30 cellular contexts compared by ENCODE assay signal in genomic region chr17:17167356-17167755, GRCh38. TPM values are rescaled to one million over a fixed set of nuclear protein-coding genes. Genes with fewer than 3 reads are reported as not detected.
DNase-seq lines count a peak whose midpoint lies in the region; ATAC-seq, FAIRE-seq and TF ChIP-seq lines count a peak whose summit lies in the region.
"Had no signal": no experiment of that assay in that cellular context is flagged by ENCODE, and none has a peak within 500 bp of the region (broad histone marks: within the 10 kb centered on the region; RNA-seq: fewer than 3 reads in every experiment).

No MANE protein-coding gene starts in this region.

- no peak overlapping the region for H2AK5ac ChIP-seq in IMR-90 (ENCODE audit: low read depth, low read length)

- no peak overlapping the region for H3K4me2 ChIP-seq in IMR-90 (ENCODE audit: low read depth, low read length)
- H3K4me2 ChIP-seq: hepatocyte had no signal

- peak overlapping the region; percentile 43 for H2AK9ac ChIP-seq in IMR-90 (replicated peaks; ENCODE audit: low read depth, low read length, poor library complexity)

- no peaks in the 10 kb centered on the region for H3K27me3 ChIP-seq in IMR-90 (ENCODE audit: control insufficient read depth, insufficient read depth, low read length)
- H3K27me3 ChIP-seq: dorsolateral prefrontal cortex, gastroesophageal sphincter, hepatocyte, suprapubic skin had no signal

- no peak overlapping the region for H3K4me3 ChIP-seq in IMR-90 (ENCODE audit: insufficient read depth, low read depth, low read length)
- H3K4me3 ChIP-seq: dorsolateral prefrontal cortex, gastroesophageal sphincter, HAP-1, hepatocyte, SK-N-MC, suprapubic skin had no signal

- ATAC-seq in IMR-90 (ENCODE audit: low read depth): no peak
- ATAC-seq: activated CD8-positive, alpha-beta memory T cell treated with anti-CD3 and anti-CD28 coated beads, Interleukin-2, amount 10 ng/mL, durations not matched to agents 7 days and 5 days; activated T-cell treated with anti-CD3 and anti-CD28 coated beads, Interleukin-2, amount 50 U/mL, for 72 hours; gastroesophageal sphincter; natural killer cell; stimulated activated memory B cell treated with anti-CD40 and anti-IgM and Interleukin-4, amounts not matched to agents 10 μg/mL and 1 μg/mL and 100 μg/mL, for 72 hours had no signal

- H3K4me1 Mint-ChIP-seq in activated naive CD4-positive, alpha-beta T cell treated with anti-CD3 and anti-CD28 coated beads, Interleukin-2, amount 10 ng/mL, durations not matched to agents 7 days and 5 days: peaks cover 38% of the 10 kb centered on the region
- peaks cover 26% of the 10 kb centered on the region for H3K4me1 Mint-ChIP-seq in activated naive CD4-positive, alpha-beta T cell treated with anti-CD3 and anti-CD28 coated beads for 36 hours (ENCODE audit: low read depth)
- H3K4me1 Mint-ChIP-seq in endothelial cell (ENCODE audit: unreplicated experiment): peaks cover 13% of the 10 kb centered on the region
- H3K4me1 Mint-ChIP-seq: brain had no signal

- intact Hi-C loops in activated naive CD4-positive, alpha-beta T cell treated with anti-CD3 and anti-CD28 coated beads for 36 hours (cut with micrococcal nuclease): no loop called here
- intact Hi-C loops in IMR-90 (cut with micrococcal nuclease): no loop called here

- in situ Hi-C loops in IMR-90 (cut with MboI; ENCODE audit: low sequenced_read_pairs): no loop called here

- no peaks in the 10 kb centered on the region for H3K4me1 ChIP-seq in IMR-90 (ENCODE audit: control insufficient read depth, insufficient read depth, low read length)

- H3K36me3 ChIP-seq in IMR-90 (ENCODE audit: control insufficient read depth, insufficient read depth, low read length): peaks cover 71% of the 10 kb centered on the region

- H4K20me1 ChIP-seq in IMR-90 (ENCODE audit: insufficient read depth, low read length): peaks cover 12% of the 10 kb centered on the region

- no peak overlapping the region for H2BK5ac ChIP-seq in IMR-90 (ENCODE audit: low read depth, low read length, poor library complexity, severe bottlenecking)

- H3K9me3 ChIP-seq in IMR-90 (ENCODE audit: control insufficient read depth, insufficient read depth, low read length): no peaks in the 10 kb centered on the region
- H3K9me3 ChIP-seq: gastroesophageal sphincter, HAP-1, suprapubic skin had no signal

- peaks cover 10 to 55% of the 10 kb centered on the region in 2 experiments for H3K79me1 ChIP-seq in IMR-90 (ENCODE audit: low read depth in 1 of 2, low read length in 2 of 2)

- no peaks in the 10 kb centered on the region for H3K27me3 Mint-ChIP-seq in activated naive CD4-positive, alpha-beta T cell treated with anti-CD3 and anti-CD28 coated beads, Interleukin-2, amount 10 ng/mL, durations not matched to agents 7 days and 5 days
- no peaks in the 10 kb centered on the region for H3K27me3 Mint-ChIP-seq in activated naive CD4-positive, alpha-beta T cell treated with anti-CD3 and anti-CD28 coated beads for 36 hours (ENCODE audit: low read depth)
- H3K27me3 Mint-ChIP-seq in endothelial cell (ENCODE audit: unreplicated experiment): peaks cover 20% of the 10 kb centered on the region
- H3K27me3 Mint-ChIP-seq: activated CD8-positive, alpha-beta memory T cell treated with anti-CD3 and anti-CD28 coated beads, Interleukin-2, amount 10 ng/mL, durations not matched to agents 7 days and 5 days; brain; stimulated activated memory B cell treated with anti-CD40 and anti-IgM and Interleukin-4, amounts not matched to agents 10 μg/mL and 1 μg/mL and 100 μg/mL, for 72 hours had no signal

- H2BK15ac ChIP-seq in IMR-90 (ENCODE audit: low read depth, low read length): no peak overlapping the region

- H2AFZ ChIP-seq in IMR-90 (replicated peaks; ENCODE audit: low read length, poor library complexity): no peak overlapping the region
- H2AFZ ChIP-seq: hepatocyte had no signal

- no peak for TF ChIP-seq CTCF in IMR-90 (conservative IDR thresholded peaks at IDR 0.05; ENCODE audit: low read depth, low read length)
- no peak for TF ChIP-seq CTCF in endothelial cell (IDR thresholded peaks at IDR 0.05; ENCODE audit: unreplicated experiment)

- no peak overlapping the region for H3K18ac ChIP-seq in IMR-90 (ENCODE audit: low read depth, low read length)

- H3K14ac ChIP-seq in IMR-90 (replicated peaks; ENCODE audit: low read depth, low read length): no peak overlapping the region

- H3K23ac ChIP-seq in IMR-90 (ENCODE audit: low read depth, low read length): no peak overlapping the region

- H3K9me1 ChIP-seq in IMR-90 (ENCODE audit: insufficient read depth, low read length): peaks cover 4% of the 10 kb centered on the region; the same call in 1 of the 2 replicates

- no peak overlapping the region for H3K4ac ChIP-seq in IMR-90 (ENCODE audit: low read depth, low read length)

- no peak overlapping the region for H3K4me3 Mint-ChIP-seq in activated naive CD4-positive, alpha-beta T cell treated with anti-CD3 and anti-CD28 coated beads, Interleukin-2, amount 10 ng/mL, durations not matched to agents 7 days and 5 days
- H3K4me3 Mint-ChIP-seq in activated naive CD4-positive, alpha-beta T cell treated with anti-CD3 and anti-CD28 coated beads for 36 hours: no peak overlapping the region
- peak overlapping the region; percentile 83 for H3K4me3 Mint-ChIP-seq in endothelial cell (ENCODE audit: unreplicated experiment)
- H3K4me3 Mint-ChIP-seq: activated CD8-positive, alpha-beta memory T cell treated with anti-CD3 and anti-CD28 coated beads, Interleukin-2, amount 10 ng/mL, durations not matched to agents 7 days and 5 days; activated T-cell treated with anti-CD3 and anti-CD28 coated beads, Interleukin-2, amount 50 U/mL, for 72 hours; brain; natural killer cell; stimulated activated memory B cell treated with anti-CD40 and anti-IgM and Interleukin-4, amounts not matched to agents 10 μg/mL and 1 μg/mL and 100 μg/mL, for 72 hours had no signal

- POLR2A ChIA-PET in IMR-90 (lab: Charles Lee; ENCODE audit: unreplicated experiment): no interaction called here

- no peak overlapping the region for H3K9ac ChIP-seq in IMR-90 (ENCODE audit: low read depth, low read length)

- CTCF ChIA-PET in activated naive CD4-positive, alpha-beta T cell treated with anti-CD3 and anti-CD28 coated beads, Interleukin-2, amount 10 ng/mL, durations not matched to agents 7 days and 5 days (lab: Charles Lee): no interaction called here
- CTCF ChIA-PET in activated naive CD4-positive, alpha-beta T cell treated with anti-CD3 and anti-CD28 coated beads for 36 hours (lab: Charles Lee): interaction anchor here (0.6 kb wide), 1 partner anchor 161 kb away, joined by 6 read pairs; no protein-coding TSS in a partner anchor
- CTCF ChIA-PET in IMR-90 (lab: Yijun Ruan, JAX): interaction anchor here (0.5 kb wide), 1 partner anchor 10 kb away, joined by 4 read pairs; no protein-coding TSS in a partner anchor

- no peak for TF ChIP-seq POLR2A in IMR-90 (IDR thresholded peaks at IDR 0.05; ENCODE audit: low read depth, low read length)

- FAIRE-seq in urothelium cell line (lab: Jason Lieb, UNC): peak; percentile 23
- FAIRE-seq: endothelial cell of umbilical vein had no signal

- no peak for DNase-seq in activated naive CD4-positive, alpha-beta T cell treated with anti-CD3 and anti-CD28 coated beads, Interleukin-2, amount 10 ng/mL, durations not matched to agents 7 days and 5 days
- no peak for DNase-seq in activated naive CD4-positive, alpha-beta T cell treated with anti-CD3 and anti-CD28 coated beads for 36 hours
- DNase-seq in IMR-90 (no peak), endothelial cell (ENCODE audit: low spot score) (no peak), urothelium cell line (ENCODE audit: low spot score) (no peak)
- no peak for DNase-seq in activated CD8-positive, alpha-beta memory T cell treated with anti-CD3 and anti-CD28 coated beads for 24 hours
- no peak for DNase-seq in activated CD4-positive, alpha-beta T cell treated with anti-CD3 and anti-CD28 coated beads for 48 hours
- DNase-seq: activated CD4-positive, alpha-beta T cell treated with anti-CD3 and anti-CD28 coated beads for 4 hours; activated CD8-positive, alpha-beta memory T cell treated with anti-CD3 and anti-CD28 coated beads, Interleukin-2, amount 10 ng/mL, durations not matched to agents 7 days and 5 days; activated naive CD4-positive, alpha-beta T cell treated with Interleukin-2 at 50 U/mL for 16 hours; activated T-cell treated with anti-CD3 and anti-CD28 coated beads, Interleukin-2, amount 50 U/mL, for 72 hours; amniotic stem cell; DMS53; dorsolateral prefrontal cortex; KG1; natural killer cell; NCI-H1092 treated with DMSO at 0.1 percent for 48 hours; NCI-H187; NCI-H2171; NCI-H524; NK-92 treated with Interleukin-12 subunit alpha and Interleukin-12 subunit beta, amount 100 ng/mL, for 24 hours had no signal

- H4K91ac ChIP-seq in IMR-90 (ENCODE audit: insufficient read depth, low read depth, low read length): no peak overlapping the region

- WGBS in IMR-90 (ENCODE audit: extremely low coverage in 2 of 2, insufficient read length in 1 of 2), 2 experiments: 97% methylated on average over 6 of the region's 10 CpGs; no CpG with 5 or more reads in 1 of the 2 experiments

- no peak overlapping the region for H3K56ac ChIP-seq in IMR-90 (ENCODE audit: extremely low read depth, insufficient read depth, low read length)

- BruUV-seq in IMR-90 (replicated peaks; lab: Mats Ljungman, UMichigan): no TSS peak

- H3K9me3 Mint-ChIP-seq in activated naive CD4-positive, alpha-beta T cell treated with anti-CD3 and anti-CD28 coated beads, Interleukin-2, amount 10 ng/mL, durations not matched to agents 7 days and 5 days: no peaks in the 10 kb centered on the region
- no peaks in the 10 kb centered on the region for H3K9me3 Mint-ChIP-seq in activated naive CD4-positive, alpha-beta T cell treated with anti-CD3 and anti-CD28 coated beads for 36 hours
- no peaks in the 10 kb centered on the region for H3K9me3 Mint-ChIP-seq in endothelial cell (ENCODE audit: unreplicated experiment)
- H3K9me3 Mint-ChIP-seq: activated T-cell treated with anti-CD3 and anti-CD28 coated beads, Interleukin-2, amount 50 U/mL, for 72 hours; brain; natural killer cell; stimulated activated memory B cell treated with anti-CD40 and anti-IgM and Interleukin-4, amounts not matched to agents 10 μg/mL and 1 μg/mL and 100 μg/mL, for 72 hours had no signal

- H2BK20ac ChIP-seq in IMR-90 (ENCODE audit: low read depth, low read length): no peak overlapping the region

- dilution Hi-C loops in IMR-90 (cut with HindIII; ENCODE audit: low sequenced_read_pairs, unreplicated experiment): no loop called here

- H3K27ac Mint-ChIP-seq in activated naive CD4-positive, alpha-beta T cell treated with anti-CD3 and anti-CD28 coated beads, Interleukin-2, amount 10 ng/mL, durations not matched to agents 7 days and 5 days: peak overlapping the region; percentile 69
- no peak overlapping the region for H3K27ac Mint-ChIP-seq in activated naive CD4-positive, alpha-beta T cell treated with anti-CD3 and anti-CD28 coated beads for 36 hours
- no peak overlapping the region for H3K27ac Mint-ChIP-seq in endothelial cell (ENCODE audit: unreplicated experiment)
- H3K27ac Mint-ChIP-seq: activated CD8-positive, alpha-beta memory T cell treated with anti-CD3 and anti-CD28 coated beads, Interleukin-2, amount 10 ng/mL, durations not matched to agents 7 days and 5 days; activated T-cell treated with anti-CD3 and anti-CD28 coated beads, Interleukin-2, amount 50 U/mL, for 72 hours; natural killer cell; stimulated activated memory B cell treated with anti-CD40 and anti-IgM and Interleukin-4, amounts not matched to agents 10 μg/mL and 1 μg/mL and 100 μg/mL, for 72 hours had no signal

- no peak overlapping the region for H2BK120ac ChIP-seq in IMR-90 (ENCODE audit: low read depth, low read length)

- TF ChIP-seq RAD21 in IMR-90 (IDR thresholded peaks at IDR 0.05; ENCODE audit: low read length): no peak

- H3K27ac ChIP-seq in IMR-90 (ENCODE audit: insufficient read depth, low read length): no peak overlapping the region
- H3K27ac ChIP-seq: gastroesophageal sphincter, hepatocyte, HL-60, SK-N-MC, suprapubic skin had no signal

- H4K8ac ChIP-seq in IMR-90 (ENCODE audit: low read depth in 2 of 2, low read length in 2 of 2): no peak overlapping the region

- peaks cover 57% of the 10 kb centered on the region for H3K36me3 Mint-ChIP-seq in activated naive CD4-positive, alpha-beta T cell treated with anti-CD3 and anti-CD28 coated beads, Interleukin-2, amount 10 ng/mL, durations not matched to agents 7 days and 5 days
- peaks cover 13% of the 10 kb centered on the region for H3K36me3 Mint-ChIP-seq in activated naive CD4-positive, alpha-beta T cell treated with anti-CD3 and anti-CD28 coated beads for 36 hours (ENCODE audit: low read depth)
- peaks cover 62% of the 10 kb centered on the region for H3K36me3 Mint-ChIP-seq in endothelial cell (ENCODE audit: low read depth, unreplicated experiment)

- H4K5ac ChIP-seq in IMR-90 (ENCODE audit: low read depth, low read length): no peak overlapping the region

RNA-seq across cellular contexts. Expression of gene PLD6, which starts 38.8 kb away (rescaled TPM):
- 1 to 10 TPM; 5.3 to 5.4 TPM for total RNA-seq in activated naive CD4-positive, alpha-beta T cell treated with anti-CD3 and anti-CD28 coated beads for 36 hours
- total RNA-seq in IMR-90 (2012; rRNA removed) (1.1 TPM in 2 replicates), endothelial cell (ENCODE audit: unreplicated experiment) (0.21 TPM)
- polyA plus RNA-seq in IMR-90 (2012; rRNA removed): 0.98 and 1.5 TPM in 2 replicates
- polyA plus RNA-seq in IMR-90 (2012; cell fraction: cytosol; rRNA removed): 0.81 and 1.1 TPM in 2 replicates
- polyA plus RNA-seq in IMR-90 (2012; cell fraction: nucleus; rRNA removed; ENCODE audit: low replicate concordance): 1.8 and 3.3 TPM in 2 replicates
